Comparison of ENCODE assay signal across 8 cellular contexts in genomic region chr7:149284850-149285580, GRCh38. TPM values are rescaled to one million over a fixed set of nuclear protein-coding genes. Genes with fewer than 3 reads are reported as not detected.
DNase-seq lines count a peak whose midpoint lies in the region; ATAC-seq and TF ChIP-seq lines count a peak whose summit lies in the region.

No MANE protein-coding gene starts in this region.

- peak; percentile 98 to 99 (median 99) for ATAC-seq in psoas muscle

- H3K27me3 ChIP-seq in right atrium auricular region (no peaks in the 10 kb centered on the region), psoas muscle (ENCODE audit: insufficient read depth in 3 of 3, low read length in 2 of 3) (no peaks in the 10 kb centered on the region), vagina (no peaks in the 10 kb centered on the region)

- no peak for TF ChIP-seq POLR2A in vagina (IDR thresholded peaks at IDR 0.05)

- H3K4me1 ChIP-seq in right atrium auricular region (peaks cover 0 to 15% of the 10 kb centered on the region in 2 donors), psoas muscle (peaks cover 4% of the 10 kb centered on the region), vagina (peaks cover 13% of the 10 kb centered on the region)

- H3K36me3 ChIP-seq in right atrium auricular region, result peaks cover 9% of the 10 kb centered on the region
- H3K36me3 ChIP-seq in psoas muscle (ENCODE audit: insufficient read depth in 1 of 2, low read depth in 1 of 2), result peaks cover 0 to 37% of the 10 kb centered on the region in 2 donors
- H3K36me3 ChIP-seq in vagina, result peaks cover 0 to 11% of the 10 kb centered on the region in 2 donors

- DNase-seq in GM04503 (ENCODE audit: low read depth) (peak; percentile 32), HCEC 1CT (peak; percentile 44), NAMALWA (ENCODE audit: low spot score) (peak; percentile 96), T-helper 1 cell (peak; percentile 95 to 98 (median 98)), anterior cingulate cortex (lab: John Stamatoyannopoulos, UW) (peak; percentile 53 to 97 (median 89)), right atrium auricular region (ENCODE audit: low spot score) (peak; percentile 94), psoas muscle (peak; percentile 95 to 98), vagina (ENCODE audit: extremely low spot score in 2 of 2) (peak in 1 of 2 donors; percentile 92)

- no peak for TF ChIP-seq CTCF in right atrium auricular region (IDR thresholded peaks at IDR 0.05)
- no peak for TF ChIP-seq CTCF in psoas muscle (IDR thresholded peaks at IDR 0.05)
- no peak for TF ChIP-seq CTCF in vagina (IDR thresholded peaks at IDR 0.05)

- intact Hi-C loops in psoas muscle (cut with DNase I), result loop anchor here in 1 of 2 donors (1.0 to 10.0 kb wide), 2 partner anchors 22 to 260 kb away; partner anchors contain the start of gene PDIA4
- intact Hi-C loops in vagina (cut with DNase I), result no loop called here

- peak overlapping the region; percentile 44 to 71 for H3K4me3 ChIP-seq in right atrium auricular region
- peak overlapping the region; percentile 74 for H3K4me3 ChIP-seq in psoas muscle
- peak overlapping the region; percentile 67 to 78 for H3K4me3 ChIP-seq in vagina

- H3K9me3 ChIP-seq in right atrium auricular region (no peaks in the 10 kb centered on the region), psoas muscle (no peaks in the 10 kb centered on the region), vagina (no peaks in the 10 kb centered on the region)

- 1 to 2% (median 1%) methylated on average over 57 to 64 of the region's 64 CpGs for WGBS in psoas muscle, 3 donors

- H3K27ac ChIP-seq in right atrium auricular region (peak overlapping the region; percentile 54 to 61), psoas muscle (peak overlapping the region; percentile 81), vagina (no peak overlapping the region)

RNA-seq across cellular contexts. Expression of gene ZNF783, which starts 23.0 kb away (rescaled TPM):
- total RNA-seq in right atrium auricular region (1 to 10 TPM; 3.7 to 5.1 TPM), psoas muscle (1 to 10 TPM; 6.0 to 9.0 (median 7.2) TPM), vagina (13.8 TPM)
- polyA plus RNA-seq in psoas muscle, result 10 to 100 TPM in 1 of 3 donors, 1 to 10 TPM in 2; 4.2 to 11.1 (median 4.9) TPM

RNA-seq across cellular contexts. Expression of gene ZNF212, which starts 45.6 kb away (rescaled TPM):
- total RNA-seq in right atrium auricular region (1 to 10 TPM; 2.5 to 3.0 TPM), psoas muscle (1 to 10 TPM; 3.2 to 6.4 (median 4.5) TPM), vagina (8.8 TPM)
- polyA plus RNA-seq in psoas muscle, result 1 to 10 TPM; 3.1 to 5.4 (median 4.3) TPM
